In the genomic region with DNA sequence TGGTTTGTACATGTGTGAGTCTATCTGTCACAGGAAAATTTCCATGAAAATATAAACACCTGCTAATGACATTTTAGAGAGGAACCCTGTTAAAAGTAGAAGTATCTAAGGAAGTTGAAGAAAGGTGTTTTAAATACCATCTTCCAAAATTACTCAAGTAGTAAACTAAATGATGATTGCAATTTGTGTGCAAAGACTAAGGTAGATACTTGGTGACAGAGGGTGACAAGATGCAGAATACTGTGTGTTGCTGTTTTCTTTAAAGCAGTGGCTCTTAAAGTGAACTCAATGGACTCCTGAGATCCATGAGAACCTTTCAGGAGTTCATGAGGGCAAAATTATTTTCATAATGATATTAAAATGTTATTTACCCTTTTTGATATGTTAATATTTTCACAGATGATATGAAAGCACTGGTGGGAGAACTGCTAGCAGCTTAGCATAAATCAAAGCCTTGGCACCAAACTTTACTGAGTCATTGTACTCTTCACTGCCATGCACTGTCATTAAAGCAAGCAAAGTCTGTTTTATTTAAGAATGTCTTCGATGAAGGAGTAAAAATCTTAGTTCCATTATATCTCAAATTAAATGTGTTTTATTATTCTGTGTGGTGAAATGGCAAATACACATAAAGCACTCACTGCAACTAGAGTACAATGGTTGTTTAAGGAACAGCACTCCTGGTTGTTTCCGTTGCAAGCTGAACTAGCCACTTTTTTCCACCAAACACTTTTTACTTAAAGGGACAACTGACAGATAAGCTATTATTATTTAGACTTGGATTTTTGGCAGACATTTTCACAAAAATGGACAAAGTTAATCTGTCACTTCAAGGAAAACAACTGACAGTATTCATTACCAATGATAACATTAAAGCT, we compare ENCODE assay signal across 1 cellular context.
TF ChIP-seq lines count a peak whose summit lies in the region.

No MANE protein-coding gene starts in this region.

TF ChIP-seq in K562, 482 proteins besides CTCF, POLR2A, EP300 and RAD21 (continued from another document):
- TF ChIP-seq, protein P1, sequence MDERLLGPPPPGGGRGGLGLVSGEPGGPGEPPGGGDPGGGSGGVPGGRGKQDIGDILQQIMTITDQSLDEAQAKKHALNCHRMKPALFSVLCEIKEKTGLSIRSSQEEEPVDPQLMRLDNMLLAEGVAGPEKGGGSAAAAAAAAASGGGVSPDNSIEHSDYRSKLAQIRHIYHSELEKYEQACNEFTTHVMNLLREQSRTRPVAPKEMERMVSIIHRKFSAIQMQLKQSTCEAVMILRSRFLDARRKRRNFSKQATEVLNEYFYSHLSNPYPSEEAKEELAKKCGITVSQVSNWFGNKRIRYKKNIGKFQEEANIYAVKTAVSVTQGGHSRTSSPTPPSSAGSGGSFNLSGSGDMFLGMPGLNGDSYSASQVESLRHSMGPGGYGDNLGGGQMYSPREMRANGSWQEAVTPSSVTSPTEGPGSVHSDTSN (CRISPR knock-in tag; IDR thresholded peaks at IDR 0.05; ENCODE audit: low read depth), result no peak
- TF ChIP-seq, protein P1 (tag; conservative IDR thresholded peaks at IDR 0.05; ENCODE audit: low read depth), result peak; percentile 84
- no peak for TF ChIP-seq ZNF133 (CRISPR knock-in tag; IDR thresholded peaks at IDR 0.05)
- no peak for TF ChIP-seq DACH1 (IDR thresholded peaks at IDR 0.05; ENCODE audit: partially characterized antibody)
- TF ChIP-seq PTTG1 (tag; IDR thresholded peaks at IDR 0.05; ENCODE audit: low read depth), result peak; percentile 11; the same call in 1 of the 2 replicates
- TF ChIP-seq ZNF316 (IDR thresholded peaks at IDR 0.05), result peak; percentile 35; the same call in 1 of the 2 replicates
- no peak for TF ChIP-seq RHOXF2B (CRISPR knock-in tag; conservative IDR thresholded peaks at IDR 0.05)
- TF ChIP-seq, protein P2, sequence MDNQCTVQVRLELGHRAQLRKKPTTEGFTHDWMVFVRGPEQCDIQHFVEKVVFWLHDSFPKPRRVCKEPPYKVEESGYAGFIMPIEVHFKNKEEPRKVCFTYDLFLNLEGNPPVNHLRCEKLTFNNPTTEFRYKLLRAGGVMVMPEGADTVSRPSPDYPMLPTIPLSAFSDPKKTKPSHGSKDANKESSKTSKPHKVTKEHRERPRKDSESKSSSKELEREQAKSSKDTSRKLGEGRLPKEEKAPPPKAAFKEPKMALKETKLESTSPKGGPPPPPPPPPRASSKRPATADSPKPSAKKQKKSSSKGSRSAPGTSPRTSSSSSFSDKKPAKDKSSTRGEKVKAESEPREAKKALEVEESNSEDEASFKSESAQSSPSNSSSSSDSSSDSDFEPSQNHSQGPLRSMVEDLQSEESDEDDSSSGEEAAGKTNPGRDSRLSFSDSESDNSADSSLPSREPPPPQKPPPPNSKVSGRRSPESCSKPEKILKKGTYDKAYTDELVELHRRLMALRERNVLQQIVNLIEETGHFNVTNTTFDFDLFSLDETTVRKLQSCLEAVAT (IDR thresholded peaks at IDR 0.05), result no peak
- no peak for TF ChIP-seq ZNF444 (CRISPR knock-in tag; IDR thresholded peaks at IDR 0.05)
- TF ChIP-seq SREBF1 (IDR thresholded peaks at IDR 0.05; ENCODE audit: borderline replicate concordance, low read depth, low read length), result no peak
- TF ChIP-seq, protein P3, sequence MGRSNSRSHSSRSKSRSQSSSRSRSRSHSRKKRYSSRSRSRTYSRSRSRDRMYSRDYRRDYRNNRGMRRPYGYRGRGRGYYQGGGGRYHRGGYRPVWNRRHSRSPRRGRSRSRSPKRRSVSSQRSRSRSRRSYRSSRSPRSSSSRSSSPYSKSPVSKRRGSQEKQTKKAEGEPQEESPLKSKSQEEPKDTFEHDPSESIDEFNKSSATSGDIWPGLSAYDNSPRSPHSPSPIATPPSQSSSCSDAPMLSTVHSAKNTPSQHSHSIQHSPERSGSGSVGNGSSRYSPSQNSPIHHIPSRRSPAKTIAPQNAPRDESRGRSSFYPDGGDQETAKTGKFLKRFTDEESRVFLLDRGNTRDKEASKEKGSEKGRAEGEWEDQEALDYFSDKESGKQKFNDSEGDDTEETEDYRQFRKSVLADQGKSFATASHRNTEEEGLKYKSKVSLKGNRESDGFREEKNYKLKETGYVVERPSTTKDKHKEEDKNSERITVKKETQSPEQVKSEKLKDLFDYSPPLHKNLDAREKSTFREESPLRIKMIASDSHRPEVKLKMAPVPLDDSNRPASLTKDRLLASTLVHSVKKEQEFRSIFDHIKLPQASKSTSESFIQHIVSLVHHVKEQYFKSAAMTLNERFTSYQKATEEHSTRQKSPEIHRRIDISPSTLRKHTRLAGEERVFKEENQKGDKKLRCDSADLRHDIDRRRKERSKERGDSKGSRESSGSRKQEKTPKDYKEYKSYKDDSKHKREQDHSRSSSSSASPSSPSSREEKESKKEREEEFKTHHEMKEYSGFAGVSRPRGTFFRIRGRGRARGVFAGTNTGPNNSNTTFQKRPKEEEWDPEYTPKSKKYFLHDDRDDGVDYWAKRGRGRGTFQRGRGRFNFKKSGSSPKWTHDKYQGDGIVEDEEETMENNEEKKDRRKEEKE (IDR thresholded peaks at IDR 0.05; ENCODE audit: borderline replicate concordance in 1 of 2, control insufficient read depth in 1 of 2, low read depth in 2 of 2, low read length in 1 of 2), result no peak
- no peak for TF ChIP-seq GATAD2A (IDR thresholded peaks at IDR 0.05)
- TF ChIP-seq HMG20B (CRISPR knock-in tag; IDR thresholded peaks at IDR 0.05), result no peak
- TF ChIP-seq, protein P4, sequence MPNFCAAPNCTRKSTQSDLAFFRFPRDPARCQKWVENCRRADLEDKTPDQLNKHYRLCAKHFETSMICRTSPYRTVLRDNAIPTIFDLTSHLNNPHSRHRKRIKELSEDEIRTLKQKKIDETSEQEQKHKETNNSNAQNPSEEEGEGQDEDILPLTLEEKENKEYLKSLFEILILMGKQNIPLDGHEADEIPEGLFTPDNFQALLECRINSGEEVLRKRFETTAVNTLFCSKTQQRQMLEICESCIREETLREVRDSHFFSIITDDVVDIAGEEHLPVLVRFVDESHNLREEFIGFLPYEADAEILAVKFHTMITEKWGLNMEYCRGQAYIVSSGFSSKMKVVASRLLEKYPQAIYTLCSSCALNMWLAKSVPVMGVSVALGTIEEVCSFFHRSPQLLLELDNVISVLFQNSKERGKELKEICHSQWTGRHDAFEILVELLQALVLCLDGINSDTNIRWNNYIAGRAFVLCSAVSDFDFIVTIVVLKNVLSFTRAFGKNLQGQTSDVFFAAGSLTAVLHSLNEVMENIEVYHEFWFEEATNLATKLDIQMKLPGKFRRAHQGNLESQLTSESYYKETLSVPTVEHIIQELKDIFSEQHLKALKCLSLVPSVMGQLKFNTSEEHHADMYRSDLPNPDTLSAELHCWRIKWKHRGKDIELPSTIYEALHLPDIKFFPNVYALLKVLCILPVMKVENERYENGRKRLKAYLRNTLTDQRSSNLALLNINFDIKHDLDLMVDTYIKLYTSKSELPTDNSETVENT (CRISPR knock-in tag; IDR thresholded peaks at IDR 0.05), result no peak
- TF ChIP-seq SNIP1 (IDR thresholded peaks at IDR 0.05; ENCODE audit: low read depth), result no peak
- TF ChIP-seq NFE2 (IDR thresholded peaks at IDR 0.05; ENCODE audit: low read depth), result peak; percentile 82
- no peak for TF ChIP-seq ETV5 (CRISPR knock-in tag; IDR thresholded peaks at IDR 0.05; ENCODE audit: low read depth)
- TF ChIP-seq BMI1 (IDR thresholded peaks at IDR 0.05; ENCODE audit: low read length), result no peak
- no peak for TF ChIP-seq RBBP5 (IDR thresholded peaks at IDR 0.05; ENCODE audit: borderline replicate concordance, insufficient read depth, low read length, poor library complexity, severe bottlenecking)
- no peak for TF ChIP-seq ZNF184 (CRISPR knock-in tag; IDR thresholded peaks at IDR 0.05)
- TF ChIP-seq, protein P5, sequence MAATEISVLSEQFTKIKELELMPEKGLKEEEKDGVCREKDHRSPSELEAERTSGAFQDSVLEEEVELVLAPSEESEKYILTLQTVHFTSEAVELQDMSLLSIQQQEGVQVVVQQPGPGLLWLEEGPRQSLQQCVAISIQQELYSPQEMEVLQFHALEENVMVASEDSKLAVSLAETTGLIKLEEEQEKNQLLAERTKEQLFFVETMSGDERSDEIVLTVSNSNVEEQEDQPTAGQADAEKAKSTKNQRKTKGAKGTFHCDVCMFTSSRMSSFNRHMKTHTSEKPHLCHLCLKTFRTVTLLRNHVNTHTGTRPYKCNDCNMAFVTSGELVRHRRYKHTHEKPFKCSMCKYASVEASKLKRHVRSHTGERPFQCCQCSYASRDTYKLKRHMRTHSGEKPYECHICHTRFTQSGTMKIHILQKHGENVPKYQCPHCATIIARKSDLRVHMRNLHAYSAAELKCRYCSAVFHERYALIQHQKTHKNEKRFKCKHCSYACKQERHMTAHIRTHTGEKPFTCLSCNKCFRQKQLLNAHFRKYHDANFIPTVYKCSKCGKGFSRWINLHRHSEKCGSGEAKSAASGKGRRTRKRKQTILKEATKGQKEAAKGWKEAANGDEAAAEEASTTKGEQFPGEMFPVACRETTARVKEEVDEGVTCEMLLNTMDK (IDR thresholded peaks at IDR 0.05; ENCODE audit: borderline replicate concordance, insufficient read depth, low read depth, low read length, poor library complexity, severe bottlenecking), result no peak
- TF ChIP-seq ZNF717 (CRISPR knock-in tag; IDR thresholded peaks at IDR 0.05), result no peak
- TF ChIP-seq ZNF175 (CRISPR knock-in tag; IDR thresholded peaks at IDR 0.05; ENCODE audit: low read depth), result no peak
- TF ChIP-seq, protein P6, sequence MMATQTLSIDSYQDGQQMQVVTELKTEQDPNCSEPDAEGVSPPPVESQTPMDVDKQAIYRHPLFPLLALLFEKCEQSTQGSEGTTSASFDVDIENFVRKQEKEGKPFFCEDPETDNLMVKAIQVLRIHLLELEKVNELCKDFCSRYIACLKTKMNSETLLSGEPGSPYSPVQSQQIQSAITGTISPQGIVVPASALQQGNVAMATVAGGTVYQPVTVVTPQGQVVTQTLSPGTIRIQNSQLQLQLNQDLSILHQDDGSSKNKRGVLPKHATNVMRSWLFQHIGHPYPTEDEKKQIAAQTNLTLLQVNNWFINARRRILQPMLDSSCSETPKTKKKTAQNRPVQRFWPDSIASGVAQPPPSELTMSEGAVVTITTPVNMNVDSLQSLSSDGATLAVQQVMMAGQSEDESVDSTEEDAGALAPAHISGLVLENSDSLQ (IDR thresholded peaks at IDR 0.05), result peak; percentile 55
- TF ChIP-seq NONO (IDR thresholded peaks at IDR 0.05; ENCODE audit: low read depth in 2 of 2, low read length in 1 of 2), result no peak
- TF ChIP-seq MEF2D (tag; conservative IDR thresholded peaks at IDR 0.05; ENCODE audit: low read depth), result no peak
- no peak for TF ChIP-seq ILK (tag; IDR thresholded peaks at IDR 0.05; ENCODE audit: borderline replicate concordance, low read depth)
